22 cellular contexts compared by ENCODE assay signal in genomic region chr14:103832046-103832445, GRCh38.
"Had no signal": no experiment of that assay in that cellular context is flagged by ENCODE, and none has a peak within 500 bp of the region (broad histone marks: within the 10 kb centered on the region; RNA-seq: fewer than 3 reads in every experiment).

No MANE protein-coding gene starts in this region.

- H3K27me3 ChIP-seq: heart right ventricle, tibial artery had no signal

- H3K9me3 ChIP-seq: heart right ventricle, prostate gland, tibial artery had no signal

- H3K9me3 Mint-ChIP-seq: activated CD4-positive, alpha-beta memory T cell treated with anti-CD3 and anti-CD28 coated beads for 36 hours; activated naive CD4-positive, alpha-beta T cell treated with anti-CD3 and anti-CD28 coated beads, Interleukin-2, amount 50 U/mL, for 24 hours; activated T-cell treated with anti-CD3 and anti-CD28 coated beads, Interleukin-2, amount 50 U/mL, for 72 hours; brain; natural killer cell treated with Interleukin-12 subunit alpha and Interleukin-12 subunit beta and Interleukin-15 and Interleukin-18, amount 100 ng/mL, for 72 hours; stimulated activated naive CD8-positive, alpha-beta T cell treated with anti-CD3 and anti-CD28 coated beads, Interleukin-15, Interleukin-2, amounts not matched to agents 100 ng/mL and 50 ng/mL, for 24 hours had no signal

- H3K27me3 Mint-ChIP-seq: activated CD4-positive, alpha-beta memory T cell treated with anti-CD3 and anti-CD28 coated beads for 36 hours; activated naive CD4-positive, alpha-beta T cell treated with anti-CD3 and anti-CD28 coated beads, Interleukin-2, amount 50 U/mL, for 24 hours; brain; natural killer cell treated with Interleukin-12 subunit alpha and Interleukin-12 subunit beta and Interleukin-15 and Interleukin-18, amount 100 ng/mL, for 72 hours; stimulated activated naive CD8-positive, alpha-beta T cell treated with anti-CD3 and anti-CD28 coated beads, Interleukin-15, Interleukin-2, amounts not matched to agents 100 ng/mL and 50 ng/mL, for 24 hours had no signal

- H3K27ac ChIP-seq: heart right ventricle, prostate gland, tibial artery had no signal

- H3K36me3 Mint-ChIP-seq: activated CD4-positive, alpha-beta memory T cell treated with anti-CD3 and anti-CD28 coated beads for 36 hours; brain; natural killer cell treated with Interleukin-12 subunit alpha and Interleukin-12 subunit beta and Interleukin-15 and Interleukin-18, amount 100 ng/mL, for 72 hours had no signal

- H3K4me3 ChIP-seq: heart right ventricle, prostate gland, tibial artery had no signal

- H3K27ac Mint-ChIP-seq: activated CD4-positive, alpha-beta memory T cell treated with anti-CD3 and anti-CD28 coated beads for 36 hours; activated naive CD4-positive, alpha-beta T cell treated with anti-CD3 and anti-CD28 coated beads, Interleukin-2, amount 50 U/mL, for 24 hours; activated T-cell treated with anti-CD3 and anti-CD28 coated beads, Interleukin-2, amount 50 U/mL, for 72 hours; brain; natural killer cell treated with Interleukin-12 subunit alpha and Interleukin-12 subunit beta and Interleukin-15 and Interleukin-18, amount 100 ng/mL, for 72 hours; stimulated activated naive CD8-positive, alpha-beta T cell treated with anti-CD3 and anti-CD28 coated beads, Interleukin-15, Interleukin-2, amounts not matched to agents 100 ng/mL and 50 ng/mL, for 24 hours had no signal

- ATAC-seq: esophagus mucosa; heart right ventricle; left cardiac atrium; natural killer cell treated with Interleukin-12 subunit alpha and Interleukin-12 subunit beta and Interleukin-15 and Interleukin-18, amount 100 ng/mL, for 72 hours had no signal

- H3K4me3 Mint-ChIP-seq: activated CD4-positive, alpha-beta memory T cell treated with anti-CD3 and anti-CD28 coated beads for 36 hours; activated naive CD4-positive, alpha-beta T cell treated with anti-CD3 and anti-CD28 coated beads, Interleukin-2, amount 50 U/mL, for 24 hours; activated T-cell treated with anti-CD3 and anti-CD28 coated beads, Interleukin-2, amount 50 U/mL, for 72 hours; brain; natural killer cell treated with Interleukin-12 subunit alpha and Interleukin-12 subunit beta and Interleukin-15 and Interleukin-18, amount 100 ng/mL, for 72 hours; stimulated activated naive CD8-positive, alpha-beta T cell treated with anti-CD3 and anti-CD28 coated beads, Interleukin-15, Interleukin-2, amounts not matched to agents 100 ng/mL and 50 ng/mL, for 24 hours had no signal

- FAIRE-seq: urothelium cell line had no signal

- H3K36me3 ChIP-seq: heart right ventricle, prostate gland, tibial artery had no signal

- DNase-seq: activated CD4-positive, alpha-beta memory T cell treated with anti-CD3 and anti-CD28 coated beads for 36 hours; activated CD4-positive, alpha-beta T cell treated with anti-CD3 and anti-CD28 coated beads for 4 hours; activated gamma-delta T cell treated with Interleukin-2 at 50 U/mL for 16 hours; activated T-cell treated with anti-CD3 and anti-CD28 coated beads, Interleukin-2, amount 50 U/mL, for 72 hours; aorta; central memory CD4-positive, alpha-beta T cell; dermis blood vessel endothelial cell; effector CD8-positive, alpha-beta T cell; heart right ventricle; islet precursor cell; left cardiac atrium; midbrain; stimulated activated CD4-positive, alpha-beta T cell treated with anti-CD3 and anti-CD28 coated beads, Interleukin-4, amount 100 ng/mL, for 1 hour; T-helper 1 cell; tibial artery had no signal
